ENCODE assay signal across 24 cellular contexts in the genomic region with DNA sequence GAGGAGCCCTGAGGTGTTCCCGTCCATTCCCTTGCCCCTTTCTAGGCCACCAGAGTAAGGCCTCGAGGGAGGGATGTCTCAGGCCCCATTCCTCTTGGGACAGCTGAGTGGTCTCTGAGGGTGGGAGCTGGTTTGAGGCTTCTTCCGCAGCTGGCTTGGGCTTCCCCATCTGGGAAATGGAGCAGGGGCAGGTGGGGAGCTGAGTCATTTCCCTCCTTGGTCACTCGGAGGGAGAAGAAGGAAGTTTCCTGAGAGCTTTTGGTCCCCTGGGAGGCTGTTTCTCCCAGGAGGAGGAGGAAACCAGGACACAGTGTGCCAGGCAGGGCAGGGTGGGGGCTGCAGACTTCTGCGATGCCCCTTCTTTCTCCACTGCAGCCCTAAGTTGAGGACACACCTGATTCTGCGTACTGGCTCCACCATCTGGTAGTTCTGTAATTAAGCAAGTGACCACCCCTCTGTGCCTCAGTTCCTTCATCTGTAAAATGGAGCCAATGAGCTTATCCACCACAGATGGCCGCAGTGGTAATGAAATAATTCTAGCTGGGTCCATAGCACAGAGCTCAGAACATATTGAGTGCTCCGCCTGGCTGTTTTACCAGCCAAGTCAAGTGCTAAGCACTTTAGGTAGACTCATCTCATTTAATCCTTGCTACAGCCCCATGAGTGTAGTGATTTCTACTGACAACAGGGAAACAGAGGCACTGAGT. TPM values are rescaled to one million over a fixed set of nuclear protein-coding genes. Genes with fewer than 3 reads are reported as not detected.
A peak's percentile ranks its signal among the peaks of the same experiment; 100 is the strongest.
DNase-seq lines count a peak whose midpoint lies in the region; ATAC-seq and TF ChIP-seq lines count a peak whose summit lies in the region.
"Had no signal": no experiment of that assay in that cellular context is flagged by ENCODE, and none has a peak within 500 bp of the region (broad histone marks: within the 10 kb centered on the region; RNA-seq: fewer than 3 reads in every experiment).

No MANE protein-coding gene starts in this region.

- H3K23ac ChIP-seq in neuronal stem cell (ENCODE audit: low read depth, low read length, poor library complexity), result no peak overlapping the region

- H2BK12ac ChIP-seq in neuronal stem cell (ENCODE audit: low read length), result peak overlapping the region; percentile 41

- peak overlapping the region; percentile 78 for H2BK15ac ChIP-seq in neuronal stem cell (ENCODE audit: low read length)

- no peak overlapping the region for H2AFZ ChIP-seq in SU-DHL-6 (ENCODE audit: low read depth, low read length, severe bottlenecking)
- no peak overlapping the region for H2AFZ ChIP-seq in neuronal stem cell (ENCODE audit: low read length)

- no peaks in the 10 kb centered on the region for H3K27me3 ChIP-seq in SU-DHL-6 (ENCODE audit: low read length)
- H3K27me3 ChIP-seq in neuronal stem cell (ENCODE audit: control insufficient read depth in 3 of 3, insufficient read depth in 3 of 3, low read depth in 1 of 3, low read length in 3 of 3), result peaks cover 10 to 70% (median 29%) of the 10 kb centered on the region in 3 experiments
- H3K27me3 ChIP-seq in Peyer's patch, result peaks cover 0 to 21% of the 10 kb centered on the region in 2 donors

- no peak overlapping the region for H2BK5ac ChIP-seq in neuronal stem cell (ENCODE audit: low read length)

- DNase-seq in DMS 273 (lab: John Stamatoyannopoulos, UW; ENCODE audit: unreplicated experiment) (peak; percentile 20), DMS 273 treated with DMSO at 0.1 percent for 48 hours (lab: John Stamatoyannopoulos, UW) (no peak), HT1080 (ENCODE audit: low read depth) (peak; percentile 55), neuronal stem cell (ENCODE audit: low spot score) (no peak), SKM-1 (lab: John Stamatoyannopoulos, UW; ENCODE audit: unreplicated experiment) (no peak), Peyer's patch (no peak)
- DNase-seq: activated CD4-positive, alpha-beta T cell treated with anti-CD3 and anti-CD28 coated beads, Interleukin-2, amount 50 U/mL, for 4 hours; activated naive CD4-positive, alpha-beta T cell; activated T-cell treated with anti-CD3 and anti-CD28 coated beads for 4 hours; amniotic stem cell; DMS153; effector memory CD4-positive, alpha-beta T cell; NCI-H1105; NCI-H2081 treated with DMSO at 0.1 percent for 48 hours; psoas muscle; Right ventricle myocardium superior; stimulated activated CD4-positive, alpha-beta T cell treated with anti-CD3 and anti-CD28 coated beads, Interleukin-12 subunit alpha, Interleukin-12 subunit beta, amount 100 ng/mL, for 4 hours; stimulated activated CD8-positive, alpha-beta memory T cell treated with anti-CD3 and anti-CD28 coated beads, Interleukin-4, amount 100 ng/mL, for 48 hours; WERI-Rb-1 had no signal

- no peaks in the 10 kb centered on the region for H3K79me2 ChIP-seq in SU-DHL-6 (ENCODE audit: insufficient read depth, low read length)

- H2BK120ac ChIP-seq in neuronal stem cell (ENCODE audit: low read depth, low read length), result no peak overlapping the region

- no peaks in the 10 kb centered on the region for H3K9me2 ChIP-seq in SU-DHL-6 (replicated peaks; ENCODE audit: insufficient read depth, low read length)

- H4K91ac ChIP-seq in neuronal stem cell (ENCODE audit: low read depth, low read length, poor library complexity), result no peak overlapping the region

- H3K4me2 ChIP-seq in SU-DHL-6 (ENCODE audit: low read depth, low read length, poor library complexity, severe bottlenecking) (no peak overlapping the region), neuronal stem cell (ENCODE audit: insufficient read depth, low read length, poor library complexity, severe bottlenecking) (no peak overlapping the region)
- H3K4me2 ChIP-seq: KMS-11 had no signal

- no peaks in the 10 kb centered on the region for H3F3A ChIP-seq in SU-DHL-6 (ENCODE audit: insufficient read depth)

- H3K4ac ChIP-seq in neuronal stem cell (ENCODE audit: low read length), result no peak overlapping the region

- H3K4me1 ChIP-seq in neuronal stem cell (ENCODE audit: control insufficient read depth in 2 of 2, insufficient read depth in 1 of 2, low read depth in 1 of 2, low read length in 2 of 2) (peaks cover 42 to 49% of the 10 kb centered on the region in 2 donors), Peyer's patch (peaks cover 0 to 29% (median 13%) of the 10 kb centered on the region in 4 donors)

- H3K9ac ChIP-seq in SU-DHL-6 (ENCODE audit: low read length), result no peak overlapping the region
- no peak overlapping the region for H3K9ac ChIP-seq in neuronal stem cell (ENCODE audit: low read depth, low read length, poor library complexity)
- H3K9ac ChIP-seq: KMS-11 had no signal

- no peaks in the 10 kb centered on the region for H4K20me1 ChIP-seq in SU-DHL-6 (ENCODE audit: low read depth, low read length)

- H3K18ac ChIP-seq in neuronal stem cell (ENCODE audit: low read length), result peak overlapping the region; percentile 7

- H3K36me3 ChIP-seq in SU-DHL-6 (ENCODE audit: low read length), result no peaks in the 10 kb centered on the region
- no peaks in the 10 kb centered on the region for H3K36me3 ChIP-seq in neuronal stem cell (replicated peaks in 1 of 2; ENCODE audit: control insufficient read depth in 2 of 2, insufficient read depth in 2 of 2, low read length in 2 of 2)
- no peaks in the 10 kb centered on the region for H3K36me3 ChIP-seq in Peyer's patch
- H3K36me3 ChIP-seq: WERI-Rb-1 had no signal

- H3K79me1 ChIP-seq in neuronal stem cell (ENCODE audit: low read depth, low read length), result no peaks in the 10 kb centered on the region

- H3K14ac ChIP-seq in neuronal stem cell (ENCODE audit: low read length), result no peak overlapping the region

- TF ChIP-seq CTCF in SU-DHL-6 (IDR thresholded peaks at IDR 0.05; ENCODE audit: insufficient read depth, low read length, poor library complexity, severe bottlenecking) (peak; percentile 51), Peyer's patch (IDR thresholded peaks at IDR 0.05) (no peak)

- peak overlapping the region; percentile 93 for H2AK5ac ChIP-seq in neuronal stem cell (ENCODE audit: low read depth, low read length)

- no peak overlapping the region for H4K8ac ChIP-seq in neuronal stem cell (ENCODE audit: low read depth, low read length)

- H3K9me3 ChIP-seq in SU-DHL-6 (ENCODE audit: insufficient read depth, low read length) (no peaks in the 10 kb centered on the region), neuronal stem cell (replicated peaks in 1 of 2; ENCODE audit: control insufficient read depth in 2 of 2, insufficient read depth in 1 of 2, low read depth in 1 of 2, low read length in 2 of 2) (no peaks in the 10 kb centered on the region), Peyer's patch (no peaks in the 10 kb centered on the region)
- H3K9me3 ChIP-seq: psoas muscle had no signal

- H3K4me3 ChIP-seq in SU-DHL-6 (ENCODE audit: insufficient read depth, low read length, poor library complexity, severe bottlenecking) (no peak overlapping the region), neuronal stem cell (ENCODE audit: low read length in 2 of 2) (no peak overlapping the region), Peyer's patch (no peak overlapping the region)
- H3K4me3 ChIP-seq: psoas muscle had no signal

- TF ChIP-seq POLR2A in Peyer's patch (IDR thresholded peaks at IDR 0.05), result no peak

- no peak for ATAC-seq in GM21360 (IDR thresholded peaks at IDR 0.05; ENCODE audit: unreplicated experiment)
- ATAC-seq: left lobe of liver, psoas muscle had no signal

- no peak overlapping the region for H3K27ac ChIP-seq in SU-DHL-6 (ENCODE audit: low read depth, low read length)
- H3K27ac ChIP-seq in neuronal stem cell (replicated peaks; ENCODE audit: low read length), result no peak overlapping the region
- no peak overlapping the region for H3K27ac ChIP-seq in Peyer's patch
- H3K27ac ChIP-seq: 22Rv1, KMS-11, WERI-Rb-1 had no signal

- no CpG with 5 or more reads among the region's 8 CpGs for WGBS in neuronal stem cell (ENCODE audit: extremely low coverage in 2 of 2, insufficient read length in 2 of 2, insufficient replicate concordance in 1 of 2), 2 donors

RNA-seq across cellular contexts. Expression of gene KCNJ12, which starts 1.5 kb away (rescaled TPM):
- total RNA-seq in HT1080 (2014; rRNA removed; shearing (Covaris generic)), result 0.10 and 0.21 TPM in 2 replicates
- polyA plus RNA-seq in HT1080 (2015; cell fraction: cytosol; rRNA removed), result 0.01 and 0.16 TPM in 2 replicates
- 0.04 and 0.07 TPM in 2 replicates for polyA plus RNA-seq in HT1080 (2015; cell fraction: nucleus; rRNA removed)
- 0.78 TPM for polyA plus RNA-seq in neuronal stem cell (2013, experiment 1 of 2)
- polyA plus RNA-seq in neuronal stem cell (2013, experiment 2 of 2), result 0.89 TPM
- 1 to 10 TPM in 1 of 4 donors, under 1 TPM in 1, not detected in 2; 0.94 to 1.7 TPM for total RNA-seq in Peyer's patch

Comparison
In these comparisons a context has a peak if more than half of its experiments do, and no peak if none do; other contexts are left out.
1. DNase-seq: peak in DMS 273 (single experiment) and HT1080 (single experiment); none in DMS 273 treated with DMSO at 0.1 percent for 48 hours (single experiment), neuronal stem cell (single experiment), SKM-1 (single experiment) and Peyer's patch (0 of 3).